13 cellular contexts compared by ENCODE assay signal in genomic region chr7:114426824-114427223, GRCh38. TPM values are rescaled to one million over a fixed set of nuclear protein-coding genes. Genes with fewer than 3 reads are reported as not detected.
A peak's percentile ranks its signal among the peaks of the same experiment; 100 is the strongest.
DNase-seq lines count a peak whose midpoint lies in the region; ATAC-seq, FAIRE-seq and TF ChIP-seq lines count a peak whose summit lies in the region.
"Had no signal": no experiment of that assay in that cellular context is flagged by ENCODE, and none has a peak within 500 bp of the region (broad histone marks: within the 10 kb centered on the region; RNA-seq: fewer than 3 reads in every experiment).

No MANE protein-coding gene starts in this region.

- H3K27me3 Mint-ChIP-seq in chondrocyte (ENCODE audit: low read depth): no peaks in the 10 kb centered on the region

- no peak for FAIRE-seq in pancreas (lab: Jason Lieb, UNC)
- FAIRE-seq: K562 had no signal

- H3K36me3 ChIP-seq in pancreas: no peaks in the 10 kb centered on the region

- no peak overlapping the region for H3K27ac Mint-ChIP-seq in chondrocyte (ENCODE audit: unreplicated experiment)
- H3K27ac Mint-ChIP-seq: naive thymus-derived CD4-positive, alpha-beta T cell; stimulated activated effector memory CD8-positive, alpha-beta T cell treated with anti-CD3 and anti-CD28 coated beads, Interleukin-12 subunit alpha, Interleukin-12 subunit beta, amount 100 ng/mL, for 72 hours had no signal

- intact Hi-C loops in pancreas (cut with DNase I): no loop called here

- TF ChIP-seq CTCF in chondrocyte (IDR thresholded peaks at IDR 0.05) (peak; percentile 84), pancreas (IDR thresholded peaks at IDR 0.05) (no peak)

- no peaks in the 10 kb centered on the region for H3K9me3 Mint-ChIP-seq in chondrocyte (ENCODE audit: low read depth)
- H3K9me3 Mint-ChIP-seq: naive thymus-derived CD4-positive, alpha-beta T cell; stimulated activated effector memory CD8-positive, alpha-beta T cell treated with anti-CD3 and anti-CD28 coated beads, Interleukin-12 subunit alpha, Interleukin-12 subunit beta, amount 100 ng/mL, for 72 hours had no signal

- H3K4me3 ChIP-seq in pancreas: no peak overlapping the region
- H3K4me3 ChIP-seq: coronary artery, K562 had no signal

- H3K27me3 ChIP-seq in pancreas: no peaks in the 10 kb centered on the region

- no peaks in the 10 kb centered on the region for H3K9me3 ChIP-seq in pancreas

- DNase-seq in DMS153 treated with DMSO at 0.1 percent for 48 hours (lab: John Stamatoyannopoulos, UW; ENCODE audit: unreplicated experiment) (peak; percentile 32), DMS153 (lab: John Stamatoyannopoulos, UW) (no peak), NCI-H345 treated with DMSO at 0.1 percent for 48 hours (lab: John Stamatoyannopoulos, UW; ENCODE audit: unreplicated experiment) (peak; percentile 6), chondrocyte (ENCODE audit: low spot score) (no peak), pancreas (no peak), GM03348 (ENCODE audit: low spot score) (no peak)
- DNase-seq: activated CD4-positive, alpha-beta T cell treated with anti-CD3 and anti-CD28 coated beads for 1 hour; naive thymus-derived CD4-positive, alpha-beta T cell had no signal

- H3K4me1 ChIP-seq in pancreas: no peaks in the 10 kb centered on the region

- H3K36me3 Mint-ChIP-seq in chondrocyte (ENCODE audit: low read depth): no peaks in the 10 kb centered on the region
- H3K36me3 Mint-ChIP-seq: naive thymus-derived CD4-positive, alpha-beta T cell; stimulated activated effector memory CD8-positive, alpha-beta T cell treated with anti-CD3 and anti-CD28 coated beads, Interleukin-12 subunit alpha, Interleukin-12 subunit beta, amount 100 ng/mL, for 72 hours had no signal

- no peak overlapping the region for H3K4me3 Mint-ChIP-seq in chondrocyte (ENCODE audit: unreplicated experiment)
- H3K4me3 Mint-ChIP-seq: naive thymus-derived CD4-positive, alpha-beta T cell; stimulated activated effector memory CD8-positive, alpha-beta T cell treated with anti-CD3 and anti-CD28 coated beads, Interleukin-12 subunit alpha, Interleukin-12 subunit beta, amount 100 ng/mL, for 72 hours had no signal

- H3K4me1 Mint-ChIP-seq in chondrocyte (ENCODE audit: low read depth): no peaks in the 10 kb centered on the region
- H3K4me1 Mint-ChIP-seq: naive thymus-derived CD4-positive, alpha-beta T cell; stimulated activated effector memory CD8-positive, alpha-beta T cell treated with anti-CD3 and anti-CD28 coated beads, Interleukin-12 subunit alpha, Interleukin-12 subunit beta, amount 100 ng/mL, for 72 hours had no signal

- ATAC-seq in pancreas: peak in 3 of 4 donors; percentile 25 to 68 (median 62)
- ATAC-seq in HG03139 (IDR thresholded peaks at IDR 0.05; ENCODE audit: unreplicated experiment): no peak
- ATAC-seq in HG03520 (IDR thresholded peaks at IDR 0.05; ENCODE audit: unreplicated experiment): no peak
- ATAC-seq: K562; naive thymus-derived CD4-positive, alpha-beta T cell; stimulated activated effector memory CD8-positive, alpha-beta T cell treated with anti-CD3 and anti-CD28 coated beads, Interleukin-12 subunit alpha, Interleukin-12 subunit beta, amount 100 ng/mL, for 72 hours had no signal

- no peak overlapping the region for H3K27ac ChIP-seq in pancreas
- H3K27ac ChIP-seq: coronary artery had no signal

- 61 to 65% methylated on average over 4 of the region's 4 CpGs for WGBS in pancreas, 2 donors

RNA-seq across cellular contexts. Expression of gene FOXP2, which starts 12.2 kb away (rescaled TPM):
- total RNA-seq in chondrocyte (12.1 to 23.1 TPM (median 12.8 TPM) in 3 replicates), pancreas (10 to 100 TPM in 4 of 6 donors, 1 to 10 TPM in 2; 8.7 to 12.6 (median 10.4) TPM)
- polyA plus RNA-seq in pancreas: 1 to 10 TPM; 2.7 to 2.9 TPM
- total RNA-seq: K562; naive thymus-derived CD4-positive, alpha-beta T cell had no signal
- polyA plus RNA-seq: K562; naive thymus-derived CD4-positive, alpha-beta T cell had no signal

Comparison
In these comparisons a context has a peak if more than half of its experiments do, and no peak if none do; other contexts are left out.
1. DNase-seq: peak in DMS153 treated with DMSO at 0.1 percent for 48 hours (single experiment) and NCI-H345 treated with DMSO at 0.1 percent for 48 hours (single experiment); none in DMS153 (single experiment), chondrocyte (single experiment), pancreas (0 of 6) and GM03348 (single experiment).
2. ATAC-seq: peak in pancreas (3 of 4); none in HG03139 (single experiment) and HG03520 (single experiment).